Comparison of ENCODE assay signal across 20 cellular contexts in the genomic region with DNA sequence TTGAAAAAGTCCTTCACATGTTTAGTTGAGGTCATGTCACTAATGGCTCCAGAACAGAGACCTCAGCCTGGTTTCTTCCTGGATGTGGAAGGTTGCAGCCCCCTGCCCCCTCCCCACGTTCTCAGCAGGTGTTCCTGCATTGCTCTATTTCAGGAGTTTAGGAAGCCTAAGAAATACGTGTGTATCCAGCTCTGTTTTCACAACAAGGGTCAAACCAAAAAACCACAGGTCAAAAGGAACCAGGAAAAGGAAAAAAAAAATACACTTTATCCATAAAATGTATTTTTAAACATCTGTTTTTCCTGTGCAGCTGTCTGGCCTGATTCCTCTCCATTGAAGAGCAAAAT.
DNase-seq lines count a peak whose midpoint lies in the region; ATAC-seq, FAIRE-seq and TF ChIP-seq lines count a peak whose summit lies in the region.
"Had no signal": no experiment of that assay in that cellular context is flagged by ENCODE, and none has a peak within 500 bp of the region (broad histone marks: within the 10 kb centered on the region; RNA-seq: fewer than 3 reads in every experiment).

No MANE protein-coding gene starts in this region.

- no peak overlapping the region for H3K9ac ChIP-seq in keratinocyte (ENCODE audit: control insufficient read depth, extremely low read depth, insufficient read depth, low read length)

- no peaks in the 10 kb centered on the region for H3K27me3 ChIP-seq in keratinocyte (ENCODE audit: control insufficient read depth, extremely low read depth, insufficient read depth, low read length)
- H3K27me3 ChIP-seq: right lobe of liver had no signal

- no peaks in the 10 kb centered on the region for H3K79me2 ChIP-seq in keratinocyte (ENCODE audit: control insufficient read depth, insufficient read depth, low read length)

- no peaks in the 10 kb centered on the region for H3K9me3 ChIP-seq in keratinocyte (ENCODE audit: control insufficient read depth, low read depth, low read length)
- H3K9me3 ChIP-seq: right lobe of liver had no signal

- no peak overlapping the region for H2AFZ ChIP-seq in keratinocyte (ENCODE audit: control insufficient read depth, low read length)

- H3K4me3 ChIP-seq in HFF-Myc (replicated peaks; ENCODE audit: low read depth, low read length) (no peak overlapping the region), keratinocyte (ENCODE audit: control insufficient read depth in 2 of 3, extremely low read depth in 1 of 3, insufficient read depth in 2 of 3, low read depth in 1 of 3, low read length in 3 of 3) (no peak overlapping the region)
- H3K4me3 ChIP-seq: right lobe of liver had no signal

- DNase-seq in HFF-Myc (ENCODE audit: extremely low read depth, low read depth) (peak; percentile 55), keratinocyte (ENCODE audit: low read depth, low spot score) (no peak), COLO668 (lab: John Stamatoyannopoulos, UW; ENCODE audit: unreplicated experiment) (no peak), osteocyte (ENCODE audit: extremely low spot score, unreplicated experiment) (no peak), ecto neural progenitor cell (ENCODE audit: low spot score) (no peak)
- no peak for DNase-seq in activated CD8-positive, alpha-beta T cell treated with anti-CD3 and anti-CD28 coated beads for 36 hours
- DNase-seq: activated CD4-positive, CD25-positive, alpha-beta regulatory T cell; activated gamma-delta T cell treated with Interleukin-2 at 50 U/mL for 16 hours; anterior cingulate cortex; foreskin fibroblast; H7; NCI-H1694 treated with DMSO at 0.1 percent for 48 hours; NCI-H446; occipital lobe; right lobe of liver; SHP77 had no signal

- H3K4me1 Mint-ChIP-seq in activated CD8-positive, alpha-beta T cell treated with anti-CD3 and anti-CD28 coated beads for 36 hours (ENCODE audit: low read depth) = peaks cover 21% of the 10 kb centered on the region
- H3K4me1 Mint-ChIP-seq in osteocyte (ENCODE audit: unreplicated experiment) = peaks cover 1% of the 10 kb centered on the region
- H3K4me1 Mint-ChIP-seq: endodermal cell had no signal

- no peak overlapping the region for H3K4me3 Mint-ChIP-seq in activated CD8-positive, alpha-beta T cell treated with anti-CD3 and anti-CD28 coated beads for 36 hours
- H3K4me3 Mint-ChIP-seq in osteocyte (ENCODE audit: unreplicated experiment) = no peak overlapping the region
- H3K4me3 Mint-ChIP-seq: endodermal cell had no signal

- no peak for TF ChIP-seq CTCF in HFF-Myc (IDR thresholded peaks at IDR 0.05; ENCODE audit: low read depth, low read length, missing control alignments)
- no peak for TF ChIP-seq CTCF in activated CD8-positive, alpha-beta T cell treated with anti-CD3 and anti-CD28 coated beads for 36 hours (IDR thresholded peaks at IDR 0.05)
- no peak for TF ChIP-seq CTCF in keratinocyte (optimal IDR thresholded peaks at IDR 0.05 in 1 of 3, IDR thresholded peaks at IDR 0.05 in 1 of 3, conservative IDR thresholded peaks at IDR 0.05 in 1 of 3; ENCODE audit: extremely low read depth in 1 of 3, insufficient read depth in 2 of 3, low read length in 3 of 3)
- no peak for TF ChIP-seq CTCF in osteocyte (IDR thresholded peaks at IDR 0.05)

- H3K27ac Mint-ChIP-seq in activated CD8-positive, alpha-beta T cell treated with anti-CD3 and anti-CD28 coated beads for 36 hours = peak overlapping the region; percentile 18
- H3K27ac Mint-ChIP-seq in osteocyte (ENCODE audit: unreplicated experiment) = no peak overlapping the region
- H3K27ac Mint-ChIP-seq: endodermal cell had no signal

- no peaks in the 10 kb centered on the region for H3K9me1 ChIP-seq in keratinocyte (ENCODE audit: control insufficient read depth, extremely low read depth, insufficient read depth, low read length)

- H4K20me1 ChIP-seq in keratinocyte (ENCODE audit: control insufficient read depth, extremely low read depth, insufficient read depth, low read length) = no peaks in the 10 kb centered on the region

- dilution Hi-C loops in keratinocyte (cut with MboI; ENCODE audit: extremely low pct_ligation_motif_present, low sequenced_read_pairs) = no loop called here

- no peaks in the 10 kb centered on the region for H3K36me3 ChIP-seq in keratinocyte (ENCODE audit: control insufficient read depth in 2 of 2, extremely low read depth in 1 of 2, insufficient read depth in 2 of 2, low read length in 2 of 2)
- H3K36me3 ChIP-seq: right lobe of liver had no signal

- ATAC-seq in GM18502 (IDR thresholded peaks at IDR 0.05; ENCODE audit: poor library complexity, unreplicated experiment) = peak; percentile 18
- no peak for ATAC-seq in activated CD8-positive, alpha-beta T cell treated with anti-CD3 and anti-CD28 coated beads for 36 hours
- ATAC-seq: left lobe of liver had no signal

- H3K4me2 ChIP-seq in keratinocyte (ENCODE audit: control insufficient read depth, extremely low read depth, insufficient read depth, low read depth, low read length) = peak overlapping the region; percentile 18

- H3K9me3 Mint-ChIP-seq in activated CD8-positive, alpha-beta T cell treated with anti-CD3 and anti-CD28 coated beads for 36 hours = peaks cover 9% of the 10 kb centered on the region
- no peaks in the 10 kb centered on the region for H3K9me3 Mint-ChIP-seq in osteocyte (ENCODE audit: unreplicated experiment)

- FAIRE-seq in keratinocyte (lab: Jason Lieb, UNC) = no peak
- FAIRE-seq: D721Med had no signal

- CTCF ChIA-PET in activated CD8-positive, alpha-beta T cell treated with anti-CD3 and anti-CD28 coated beads for 36 hours (lab: Charles Lee) = interaction anchor here (1.0 to 1.9 kb wide), 4 partner anchors 54 to 99 kb away, joined by 3 to 6 read pairs (median 4); no protein-coding TSS in a partner anchor

- intact Hi-C loops in activated CD8-positive, alpha-beta T cell treated with anti-CD3 and anti-CD28 coated beads for 36 hours (cut with micrococcal nuclease) = no loop called here

- peaks cover 34% of the 10 kb centered on the region for H3K4me1 ChIP-seq in keratinocyte (ENCODE audit: control insufficient read depth, extremely low read depth, insufficient read depth, low read length)
- H3K4me1 ChIP-seq: right lobe of liver had no signal

- H3K36me3 Mint-ChIP-seq in activated CD8-positive, alpha-beta T cell treated with anti-CD3 and anti-CD28 coated beads for 36 hours (ENCODE audit: low read depth) = peaks cover 2% of the 10 kb centered on the region
- no peaks in the 10 kb centered on the region for H3K36me3 Mint-ChIP-seq in osteocyte (ENCODE audit: unreplicated experiment)

- POLR2A ChIA-PET in activated CD8-positive, alpha-beta T cell treated with anti-CD3 and anti-CD28 coated beads for 36 hours (lab: Charles Lee) = interaction anchor here (0.7 to 1.1 kb wide), 3 partner anchors 8 to 108 kb away, joined by 3 read pairs; a partner anchor contains a TSS

- peak overlapping the region; percentile 24 for H3K27ac ChIP-seq in keratinocyte (ENCODE audit: control insufficient read depth, insufficient read depth, low read length)
- H3K27ac ChIP-seq: right lobe of liver had no signal

- peaks cover 5% of the 10 kb centered on the region for H3K27me3 Mint-ChIP-seq in activated CD8-positive, alpha-beta T cell treated with anti-CD3 and anti-CD28 coated beads for 36 hours
- no peaks in the 10 kb centered on the region for H3K27me3 Mint-ChIP-seq in osteocyte (ENCODE audit: unreplicated experiment)
